Comparison of ENCODE assay signal across 21 cellular contexts in the genomic region with DNA sequence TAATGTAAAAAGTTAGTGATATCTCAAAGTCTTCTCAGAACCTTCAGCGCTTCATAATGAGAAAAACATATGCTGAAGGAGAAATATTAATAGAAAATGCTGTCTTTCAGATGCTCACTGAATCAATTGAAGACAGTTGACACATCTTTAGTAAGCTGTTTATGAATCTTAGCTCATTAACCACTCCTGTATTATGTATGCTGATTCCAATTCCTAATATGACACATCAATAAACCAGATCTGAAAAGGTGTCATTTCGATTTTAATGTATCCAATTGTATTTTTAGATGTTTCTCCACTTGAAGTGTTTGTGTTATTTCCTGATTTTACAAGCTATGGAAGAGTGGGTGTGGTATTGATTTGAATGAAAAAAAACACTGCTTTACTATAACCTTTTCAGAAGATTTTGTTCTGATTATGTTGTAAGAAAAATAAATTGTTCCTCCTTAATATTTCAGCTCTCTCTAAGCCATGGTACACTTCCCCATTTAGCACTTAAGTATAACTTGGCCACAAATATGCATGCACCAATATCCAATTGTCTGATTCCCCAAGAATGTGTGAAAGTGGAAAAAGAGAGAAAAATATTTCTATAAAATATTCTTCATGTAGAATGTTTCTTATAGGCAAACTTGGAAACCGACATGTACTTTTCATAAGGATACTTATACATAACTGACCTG.
A peak's percentile ranks its signal among the peaks of the same experiment; 100 is the strongest.
DNase-seq lines count a peak whose midpoint lies in the region; ATAC-seq and TF ChIP-seq lines count a peak whose summit lies in the region.
"Had no signal": no experiment of that assay in that cellular context is flagged by ENCODE, and none has a peak within 500 bp of the region (broad histone marks: within the 10 kb centered on the region; RNA-seq: fewer than 3 reads in every experiment).

No MANE protein-coding gene starts in this region.

- H3K27ac ChIP-seq in testis, result no peak overlapping the region
- H3K27ac ChIP-seq: esophagus squamous epithelium, pancreas, SJSA1, vagina had no signal

- H3K9me3 Mint-ChIP-seq in activated T-cell treated with anti-CD3 and anti-CD28 coated beads, Interleukin-2, amount 50 U/mL, for 72 hours, result no peaks in the 10 kb centered on the region
- H3K9me3 Mint-ChIP-seq in stimulated activated naive CD8-positive, alpha-beta T cell treated with anti-CD3 and anti-CD28 coated beads, Interleukin-15, amount 100 ng/mL, for 72 hours, result peaks cover 0 to 8% of the 10 kb centered on the region in 2 donors

- peaks cover 48% of the 10 kb centered on the region for H3K4me1 Mint-ChIP-seq in activated T-cell treated with anti-CD3 and anti-CD28 coated beads, Interleukin-2, amount 50 U/mL, for 72 hours (ENCODE audit: low read depth)
- peaks cover 15% of the 10 kb centered on the region for H3K4me1 Mint-ChIP-seq in stimulated activated naive CD8-positive, alpha-beta T cell treated with anti-CD3 and anti-CD28 coated beads, Interleukin-15, amount 100 ng/mL, for 72 hours

- H3K27me3 ChIP-seq in testis, result no peaks in the 10 kb centered on the region
- H3K27me3 ChIP-seq: esophagus squamous epithelium, pancreas, SJSA1, vagina had no signal

- H3K4me1 ChIP-seq in testis, result no peaks in the 10 kb centered on the region
- H3K4me1 ChIP-seq: pancreas, SJSA1, vagina had no signal

- no peaks in the 10 kb centered on the region for H3K9me3 ChIP-seq in testis
- H3K9me3 ChIP-seq: esophagus squamous epithelium, pancreas, SJSA1, vagina had no signal

- H3K4me3 Mint-ChIP-seq in activated T-cell treated with anti-CD3 and anti-CD28 coated beads, Interleukin-2, amount 50 U/mL, for 72 hours, result peak overlapping the region; percentile 5 to 39
- peak overlapping the region in 1 of 2 donors; percentile 8 for H3K4me3 Mint-ChIP-seq in stimulated activated naive CD8-positive, alpha-beta T cell treated with anti-CD3 and anti-CD28 coated beads, Interleukin-15, amount 100 ng/mL, for 72 hours
- H3K4me3 Mint-ChIP-seq: IgD-negative memory B cell had no signal

- H3K36me3 ChIP-seq in testis (ENCODE audit: low read depth, missing control alignments), result no peaks in the 10 kb centered on the region
- H3K36me3 ChIP-seq: esophagus squamous epithelium, pancreas, SJSA1, vagina had no signal

- H3K36me3 Mint-ChIP-seq in activated T-cell treated with anti-CD3 and anti-CD28 coated beads, Interleukin-2, amount 50 U/mL, for 72 hours (ENCODE audit: insufficient read depth in 2 of 2), result peaks cover 6 to 15% of the 10 kb centered on the region in 2 donors

- no peak for DNase-seq in activated T-cell treated with anti-CD3 and anti-CD28 coated beads, Interleukin-2, amount 50 U/mL, for 72 hours
- no peak for DNase-seq in activated T-cell treated with anti-CD3 and anti-CD28 coated beads for 4 hours
- peak; percentile 36 to 41 for DNase-seq in Kasumi-1 (lab: John Stamatoyannopoulos, UW)
- no peak for DNase-seq in stimulated activated naive CD8-positive, alpha-beta T cell treated with anti-CD3 and anti-CD28 coated beads, Interleukin-15, amount 100 ng/mL, for 72 hours
- DNase-seq in middle frontal gyrus (ENCODE audit: extremely low spot score, low spot score), result no peak
- no peak for DNase-seq in testis
- no peak for DNase-seq in DMS79 treated with DMSO at 0.1 percent for 48 hours (lab: John Stamatoyannopoulos, UW)
- DNase-seq: amniotic stem cell; caudate nucleus; effector CD8-positive, alpha-beta T cell; esophagus squamous epithelium; glutamatergic neuron; left ventricle myocardium superior; NCI-H1092; NCI-H526; pancreas; stimulated activated CD4-positive, alpha-beta T cell treated with anti-CD3 and anti-CD28 coated beads, Interleukin-1b, Interleukin-23, amount 100 ng/mL, for 48 hours had no signal

- no peak overlapping the region for H3K4me3 ChIP-seq in testis
- H3K4me3 ChIP-seq: esophagus squamous epithelium, pancreas, SJSA1, vagina had no signal

- peak overlapping the region; percentile 86 for H3K27ac Mint-ChIP-seq in activated T-cell treated with anti-CD3 and anti-CD28 coated beads, Interleukin-2, amount 50 U/mL, for 72 hours
- H3K27ac Mint-ChIP-seq in stimulated activated naive CD8-positive, alpha-beta T cell treated with anti-CD3 and anti-CD28 coated beads, Interleukin-15, amount 100 ng/mL, for 72 hours, result no peak overlapping the region

- TF ChIP-seq POLR2A in testis (IDR thresholded peaks at IDR 0.05), result no peak

- TF ChIP-seq CTCF in testis (IDR thresholded peaks at IDR 0.05), result no peak

- H3K27me3 Mint-ChIP-seq in activated T-cell treated with anti-CD3 and anti-CD28 coated beads, Interleukin-2, amount 50 U/mL, for 72 hours (ENCODE audit: low read depth), result no peaks in the 10 kb centered on the region
- H3K27me3 Mint-ChIP-seq in stimulated activated naive CD8-positive, alpha-beta T cell treated with anti-CD3 and anti-CD28 coated beads, Interleukin-15, amount 100 ng/mL, for 72 hours, result no peaks in the 10 kb centered on the region
- H3K27me3 Mint-ChIP-seq: IgD-negative memory B cell had no signal

- intact Hi-C loops in testis (cut with DNase I; ENCODE audit: low total_unique reads), result no loop called here

- 87 to 89% methylated on average over 3 of the region's 3 CpGs for WGBS in testis, 2 donors

- ATAC-seq in activated T-cell treated with anti-CD3 and anti-CD28 coated beads, Interleukin-2, amount 50 U/mL, for 72 hours (replicated peaks in 1 of 2), result peak; percentile 83 to 87
- ATAC-seq in GM21619 (IDR thresholded peaks at IDR 0.05; ENCODE audit: unreplicated experiment), result peak; percentile 45
- ATAC-seq in stimulated activated naive CD8-positive, alpha-beta T cell treated with anti-CD3 and anti-CD28 coated beads, Interleukin-15, amount 100 ng/mL, for 72 hours, result peak; percentile 89
- ATAC-seq: left ventricle myocardium superior, pancreas had no signal

Comparison
In these comparisons a context has a peak if more than half of its experiments do, and no peak if none do; other contexts are left out.
1. DNase-seq: peak in Kasumi-1 (2 of 2); none in activated T-cell treated with anti-CD3 and anti-CD28 coated beads, Interleukin-2, amount 50 U/mL, for 72 hours (0 of 2), activated T-cell treated with anti-CD3 and anti-CD28 coated beads for 4 hours (single experiment), stimulated activated naive CD8-positive, alpha-beta T cell treated with anti-CD3 and anti-CD28 coated beads, Interleukin-15, amount 100 ng/mL, for 72 hours (0 of 2), middle frontal gyrus (single experiment), testis (single experiment) and DMS79 treated with DMSO at 0.1 percent for 48 hours (single experiment).
2. Peak in every context shown above with its lines, with median percentiles within 50 percentile points of each other: ATAC-seq.